Comparison of ENCODE assay signal across 8 cellular contexts in the genomic region with DNA sequence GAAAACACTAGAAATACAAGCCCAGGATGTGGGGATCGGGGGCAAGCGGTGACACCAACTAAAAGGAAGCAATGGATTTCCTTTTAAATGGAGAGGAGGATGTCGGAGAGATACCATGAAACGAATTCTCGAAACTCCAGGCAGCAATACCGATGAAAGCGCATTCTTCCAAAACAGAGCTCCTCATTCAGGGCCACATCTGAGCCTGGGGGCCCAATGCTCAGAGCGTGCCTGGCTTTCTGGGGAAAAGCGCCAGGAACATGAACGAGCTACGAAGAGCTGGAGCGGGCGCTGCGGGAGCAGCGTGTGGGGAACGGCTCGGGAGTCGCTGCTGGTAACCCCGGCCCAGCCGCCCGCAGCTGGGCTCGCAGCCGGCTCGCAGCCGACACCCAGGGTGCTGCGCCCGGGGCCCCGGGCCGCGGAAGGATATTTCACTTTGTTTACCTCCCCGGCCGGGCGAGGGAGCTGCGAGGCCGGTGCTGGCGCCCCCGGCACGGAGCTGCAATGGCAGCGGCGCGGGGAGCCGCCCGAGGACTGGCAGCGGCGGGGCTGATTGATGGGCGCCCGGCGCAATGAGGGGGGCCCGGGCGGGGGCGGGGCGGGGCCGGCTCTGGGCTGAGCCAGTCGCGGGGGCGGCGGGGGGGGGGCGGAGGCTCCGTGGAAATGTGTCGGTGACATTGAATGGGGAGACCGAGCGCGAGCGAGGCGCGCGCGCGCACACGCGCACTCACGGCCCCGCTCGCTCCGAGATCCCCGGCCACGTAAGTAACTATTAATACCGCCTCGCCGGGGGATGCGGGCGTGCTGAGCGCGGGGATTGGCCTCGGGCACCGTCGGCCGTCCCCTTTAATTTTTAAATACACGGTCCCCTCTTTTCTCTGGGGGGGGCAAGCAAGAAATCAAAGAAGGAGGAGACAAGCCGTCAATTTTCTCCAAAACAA.
DNase-seq lines count a peak whose midpoint lies in the region; ATAC-seq, FAIRE-seq and TF ChIP-seq lines count a peak whose summit lies in the region.

A gene (plus strand): TSS at position 687 of the 941 bp plus-strand sequence. CDS start 1,372 bp downstream, outside the sequence.

- peaks cover 28% of the 10 kb centered on the region; the same call in 1 of the 2 replicates for H3K4me1 ChIP-seq in iPS-20b (ENCODE audit: insufficient read depth, low read length)

- FAIRE-seq in GM18507 (lab: Jason Lieb, UNC) = no peak

- H3K27ac ChIP-seq in WERI-Rb-1 (peak within 1 kb of the TSS; percentile 64), iPS-20b (ENCODE audit: low read length) (peak within 1 kb of the TSS; percentile 63), skin epidermis (peak within 1 kb of the TSS; percentile 54 to 97 (median 91))

- H3K9ac ChIP-seq in iPS-20b (ENCODE audit: low read depth, low read length) = peak within 1 kb of the TSS; percentile 96

- H3K27me3 ChIP-seq in WERI-Rb-1 (ENCODE audit: insufficient read depth, low read depth, severe bottlenecking) (peaks cover 16% of the 10 kb centered on the region), iPS-20b (ENCODE audit: insufficient read depth, low read length) (no peaks in the 10 kb centered on the region; the same call in 1 of the 2 replicates)

- ATAC-seq in HG03064 (IDR thresholded peaks at IDR 0.05; ENCODE audit: low read depth, unreplicated experiment) = peak; percentile 63

- in situ Hi-C loops in T47D (cut with HindIII; ENCODE audit: low pct_unique_long_range_greater_than_20kb, low sequenced_read_pairs) = no loop called here

- no peaks in the 10 kb centered on the region for H3K36me3 ChIP-seq in WERI-Rb-1
- H3K36me3 ChIP-seq in iPS-20b (ENCODE audit: insufficient read depth, low read depth, low read length) = no peaks in the 10 kb centered on the region; the same call in 1 of the 2 replicates

- DNase-seq in GM18507 (ENCODE audit: extremely low spot score, insufficient read length, low read depth) (peak; percentile 70), NCI-H2171 treated with DMSO at 0.1 percent for 48 hours (lab: John Stamatoyannopoulos, UW) (peak; percentile 89), WERI-Rb-1 (peak; percentile 91), T47D (ENCODE audit: low read depth in 1 of 2, low spot score in 1 of 2) (peak; percentile 69 to 70), GF-D8 (lab: John Stamatoyannopoulos, UW) (no peak)

- H3K4me3 ChIP-seq in WERI-Rb-1 (ENCODE audit: low read depth, low read length) (peak within 1 kb of the TSS; percentile 58), iPS-20b (ENCODE audit: low read length) (peak within 1 kb of the TSS; percentile 96), skin epidermis (peak within 1 kb of the TSS; percentile 46 to 77 (median 70))

- H3K9me3 ChIP-seq in WERI-Rb-1 (ENCODE audit: severe bottlenecking) (no peaks in the 10 kb centered on the region), iPS-20b (ENCODE audit: insufficient read depth, low read depth, low read length) (no peaks in the 10 kb centered on the region)

- 0 out of 2 replicates have a peak, but pooled peaks have one; percentile 20 for TF ChIP-seq CTCF in WERI-Rb-1 (IDR thresholded peaks at IDR 0.05; ENCODE audit: low read depth, low read length)
